12 cellular contexts compared by ENCODE assay signal in the genomic region with DNA sequence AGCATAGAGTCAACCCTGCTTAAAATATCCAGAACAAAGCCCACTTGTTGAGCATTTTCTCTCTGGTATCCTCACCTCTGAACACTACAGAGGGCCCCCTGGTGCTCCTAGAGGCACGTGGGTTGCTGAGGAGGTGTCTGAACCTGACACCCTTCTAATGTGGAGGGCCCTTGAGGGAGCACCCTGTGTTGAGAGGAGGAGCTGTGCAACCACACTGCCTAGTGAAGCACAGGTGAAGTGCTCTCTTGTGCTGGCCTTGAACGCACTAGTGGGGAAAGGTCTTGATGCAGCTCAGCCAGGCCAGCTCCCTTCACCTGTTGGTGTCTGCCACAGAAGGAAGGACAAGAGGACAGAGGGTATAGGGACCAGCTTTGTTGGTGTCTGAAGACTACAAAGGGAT. TPM values are rescaled to one million over a fixed set of nuclear protein-coding genes. Genes with fewer than 3 reads are reported as not detected.
DNase-seq lines count a peak whose midpoint lies in the region; ATAC-seq and TF ChIP-seq lines count a peak whose summit lies in the region.
"Had no signal": no experiment of that assay in that cellular context is flagged by ENCODE, and none has a peak within 500 bp of the region (broad histone marks: within the 10 kb centered on the region; RNA-seq: fewer than 3 reads in every experiment).

No MANE protein-coding gene starts in this region.

- H3K4me3 ChIP-seq in naive thymus-derived CD4-positive, alpha-beta T cell (ENCODE audit: low read length) = no peak overlapping the region
- H3K4me3 ChIP-seq in esophagus squamous epithelium = no peak overlapping the region
- H3K4me3 ChIP-seq: mucosa of descending colon, skin epidermis had no signal

- peaks cover 30 to 51% of the 10 kb centered on the region in 2 donors for H3K4me1 ChIP-seq in naive thymus-derived CD4-positive, alpha-beta T cell (ENCODE audit: control insufficient read depth in 2 of 2, insufficient read depth in 2 of 2, low read length in 2 of 2)
- H3K4me1 ChIP-seq in esophagus squamous epithelium = peaks cover 0 to 13% (median 0%) of the 10 kb centered on the region in 3 donors

- in situ Hi-C loops in ACHN (cut with HindIII; ENCODE audit: low pct_ligation_motif_present, low pct_unique_long_range_greater_than_20kb, low sequenced_read_pairs) = no loop called here

- peak; percentile 15 for ATAC-seq in GM18861 (IDR thresholded peaks at IDR 0.05; ENCODE audit: unreplicated experiment)
- ATAC-seq in GM21737 (IDR thresholded peaks at IDR 0.05; ENCODE audit: unreplicated experiment) = peak; percentile 28
- peak; percentile 56 for ATAC-seq in naive thymus-derived CD4-positive, alpha-beta T cell

- peak overlapping the region; percentile 70 to 98 (median 85) for H3K27ac Mint-ChIP-seq in naive thymus-derived CD4-positive, alpha-beta T cell

- POLR2A ChIA-PET in naive thymus-derived CD4-positive, alpha-beta T cell (lab: Charles Lee) = no interaction called here

- 30 to 72% methylated on average over 1 to 2 of the region's 2 CpGs for WGBS in esophagus squamous epithelium, 2 donors

- DNase-seq in NCI-H345 treated with DMSO at 0.1 percent for 48 hours (lab: John Stamatoyannopoulos, UW; ENCODE audit: unreplicated experiment) (peak; percentile 91), esophagus squamous epithelium (lab: John Stamatoyannopoulos, UW) (no peak), GM19240 (ENCODE audit: insufficient read length, low spot score) (no peak), ACHN (no peak)
- DNase-seq in naive thymus-derived CD4-positive, alpha-beta T cell = peak in 1 of 9 donors; percentile 11
- DNase-seq: cortex of kidney, head of caudate nucleus, NCI-H1105 had no signal

- H3K4me1 Mint-ChIP-seq in naive thymus-derived CD4-positive, alpha-beta T cell = peaks cover 28 to 65% (median 58%) of the 10 kb centered on the region in 7 donors

- TF ChIP-seq POLR2A in esophagus squamous epithelium (IDR thresholded peaks at IDR 0.05) = no peak

- peaks cover 0 to 13% (median 0%) of the 10 kb centered on the region in 3 experiments for H3K36me3 ChIP-seq in naive thymus-derived CD4-positive, alpha-beta T cell (ENCODE audit: control insufficient read depth in 2 of 3, insufficient read depth in 3 of 3, low read length in 3 of 3)
- H3K36me3 ChIP-seq in esophagus squamous epithelium = peaks cover 4 to 97% (median 11%) of the 10 kb centered on the region in 3 donors

- peak overlapping the region; percentile 53 for H3K27ac ChIP-seq in naive thymus-derived CD4-positive, alpha-beta T cell (ENCODE audit: low read depth, low read length)
- no peak overlapping the region for H3K27ac ChIP-seq in esophagus squamous epithelium

- CTCF ChIA-PET in naive thymus-derived CD4-positive, alpha-beta T cell (lab: Charles Lee) = interaction anchor here (1.1 to 1.6 kb wide), 2 partner anchors 23 to 25 kb away, joined by 3 to 6 read pairs; no protein-coding TSS in a partner anchor

- no peak for TF ChIP-seq CTCF in esophagus squamous epithelium (IDR thresholded peaks at IDR 0.05)

- no peaks in the 10 kb centered on the region for H3K27me3 ChIP-seq in naive thymus-derived CD4-positive, alpha-beta T cell (ENCODE audit: control insufficient read depth in 2 of 2, insufficient read depth in 2 of 2, low read length in 2 of 2)
- H3K27me3 ChIP-seq in esophagus squamous epithelium = no peaks in the 10 kb centered on the region

- no peaks in the 10 kb centered on the region for H3K9me3 ChIP-seq in naive thymus-derived CD4-positive, alpha-beta T cell (ENCODE audit: control insufficient read depth in 2 of 3, low read length in 3 of 3)
- no peaks in the 10 kb centered on the region for H3K9me3 ChIP-seq in esophagus squamous epithelium
- H3K9me3 ChIP-seq: mucosa of descending colon had no signal

- intact Hi-C loops in naive thymus-derived CD4-positive, alpha-beta T cell (cut with micrococcal nuclease) = no loop called here
- intact Hi-C loops in esophagus squamous epithelium (cut with DNase I) = no loop called here

- peaks cover 0 to 2% (median 0%) of the 10 kb centered on the region in 11 donors for H3K9me3 Mint-ChIP-seq in naive thymus-derived CD4-positive, alpha-beta T cell

- peaks cover 3 to 21% (median 11%) of the 10 kb centered on the region in 5 donors for H3K36me3 Mint-ChIP-seq in naive thymus-derived CD4-positive, alpha-beta T cell

- H3K27me3 Mint-ChIP-seq in naive thymus-derived CD4-positive, alpha-beta T cell = no peaks in the 10 kb centered on the region

- H3K4me3 Mint-ChIP-seq in naive thymus-derived CD4-positive, alpha-beta T cell = peak overlapping the region in 9 of 10 donors; percentile 6 to 75 (median 54)

RNA-seq across cellular contexts. Expression of a gene that starts 51.9 kb away (rescaled TPM):
- not detected for total RNA-seq in naive thymus-derived CD4-positive, alpha-beta T cell
- polyA plus RNA-seq in naive thymus-derived CD4-positive, alpha-beta T cell = not detected
- 1 to 10 TPM in 2 of 4 donors, not detected in 2; 1.9 to 3.1 TPM for total RNA-seq in esophagus squamous epithelium
